ENCODE assay signal across 2 cellular contexts in genomic region chr14:89922549-89922907, GRCh38.
TF ChIP-seq lines count a peak whose summit lies in the region.

No MANE protein-coding gene starts in this region.

TF ChIP-seq in SK-N-SH, 30 proteins besides CTCF, POLR2A, EP300 and RAD21:
- no peak for TF ChIP-seq SMC3 (IDR thresholded peaks at IDR 0.05; ENCODE audit: low read depth, low read length)
- no peak for TF ChIP-seq ZBTB33 (IDR thresholded peaks at IDR 0.05; ENCODE audit: borderline replicate concordance, low read depth)
- TF ChIP-seq TEAD4 (IDR thresholded peaks at IDR 0.05; ENCODE audit: borderline replicate concordance, insufficient read depth): no peak
- TF ChIP-seq FOXJ3 (CRISPR knock-in tag; IDR thresholded peaks at IDR 0.05): no peak
- no peak for TF ChIP-seq RFX5 (IDR thresholded peaks at IDR 0.05; ENCODE audit: low read length)
- TF ChIP-seq GABPA (IDR thresholded peaks at IDR 0.05; ENCODE audit: low read depth): no peak
- TF ChIP-seq CHD2 (IDR thresholded peaks at IDR 0.05; ENCODE audit: low read length, partially characterized antibody): no peak
- no peak for TF ChIP-seq FOSL2 (IDR thresholded peaks at IDR 0.05; ENCODE audit: borderline replicate concordance, low read depth)
TF ChIP-seq in SK-N-SH: peak in this region for 0.

TF ChIP-seq in SK-N-SH treated with all-trans-retinoic acid at 6 μM for 48 hours, 23 proteins besides CTCF, POLR2A, EP300 and RAD21:
- TF ChIP-seq ZC3H10 (CRISPR knock-in tag; IDR thresholded peaks at IDR 0.05): no peak
- no peak for TF ChIP-seq ZNF565 (CRISPR knock-in tag; conservative IDR thresholded peaks at IDR 0.05; ENCODE audit: low read depth)
- no peak for TF ChIP-seq BACH2 (CRISPR knock-in tag; IDR thresholded peaks at IDR 0.05; ENCODE audit: borderline replicate concordance)
- TF ChIP-seq ISL1 (CRISPR knock-in tag; IDR thresholded peaks at IDR 0.05): no peak
- TF ChIP-seq, protein P1, sequence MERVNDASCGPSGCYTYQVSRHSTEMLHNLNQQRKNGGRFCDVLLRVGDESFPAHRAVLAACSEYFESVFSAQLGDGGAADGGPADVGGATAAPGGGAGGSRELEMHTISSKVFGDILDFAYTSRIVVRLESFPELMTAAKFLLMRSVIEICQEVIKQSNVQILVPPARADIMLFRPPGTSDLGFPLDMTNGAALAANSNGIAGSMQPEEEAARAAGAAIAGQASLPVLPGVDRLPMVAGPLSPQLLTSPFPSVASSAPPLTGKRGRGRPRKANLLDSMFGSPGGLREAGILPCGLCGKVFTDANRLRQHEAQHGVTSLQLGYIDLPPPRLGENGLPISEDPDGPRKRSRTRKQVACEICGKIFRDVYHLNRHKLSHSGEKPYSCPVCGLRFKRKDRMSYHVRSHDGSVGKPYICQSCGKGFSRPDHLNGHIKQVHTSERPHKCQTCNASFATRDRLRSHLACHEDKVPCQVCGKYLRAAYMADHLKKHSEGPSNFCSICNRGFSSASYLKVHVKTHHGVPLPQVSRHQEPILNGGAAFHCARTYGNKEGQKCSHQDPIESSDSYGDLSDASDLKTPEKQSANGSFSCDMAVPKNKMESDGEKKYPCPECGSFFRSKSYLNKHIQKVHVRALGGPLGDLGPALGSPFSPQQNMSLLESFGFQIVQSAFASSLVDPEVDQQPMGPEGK (CRISPR knock-in tag; IDR thresholded peaks at IDR 0.05; ENCODE audit: borderline replicate concordance): no peak
- TF ChIP-seq GLIS3 (CRISPR knock-in tag; IDR thresholded peaks at IDR 0.05): no peak
- TF ChIP-seq ESRRG (CRISPR knock-in tag; IDR thresholded peaks at IDR 0.05): no peak
- TF ChIP-seq, protein P2, sequence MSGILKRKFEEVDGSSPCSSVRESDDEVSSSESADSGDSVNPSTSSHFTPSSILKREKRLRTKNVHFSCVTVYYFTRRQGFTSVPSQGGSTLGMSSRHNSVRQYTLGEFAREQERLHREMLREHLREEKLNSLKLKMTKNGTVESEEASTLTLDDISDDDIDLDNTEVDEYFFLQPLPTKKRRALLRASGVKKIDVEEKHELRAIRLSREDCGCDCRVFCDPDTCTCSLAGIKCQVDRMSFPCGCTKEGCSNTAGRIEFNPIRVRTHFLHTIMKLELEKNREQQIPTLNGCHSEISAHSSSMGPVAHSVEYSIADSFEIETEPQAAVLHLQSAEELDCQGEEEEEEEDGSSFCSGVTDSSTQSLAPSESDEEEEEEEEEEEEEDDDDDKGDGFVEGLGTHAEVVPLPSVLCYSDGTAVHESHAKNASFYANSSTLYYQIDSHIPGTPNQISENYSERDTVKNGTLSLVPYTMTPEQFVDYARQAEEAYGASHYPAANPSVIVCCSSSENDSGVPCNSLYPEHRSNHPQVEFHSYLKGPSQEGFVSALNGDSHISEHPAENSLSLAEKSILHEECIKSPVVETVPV (CRISPR knock-in tag; IDR thresholded peaks at IDR 0.05): no peak
- no peak for TF ChIP-seq SNAI2 (CRISPR knock-in tag; IDR thresholded peaks at IDR 0.05)
- TF ChIP-seq ZNF8 (CRISPR knock-in tag; IDR thresholded peaks at IDR 0.05): no peak
- TF ChIP-seq ARNTL (CRISPR knock-in tag; IDR thresholded peaks at IDR 0.05; ENCODE audit: borderline replicate concordance, low read depth): no peak
- TF ChIP-seq, protein P3, sequence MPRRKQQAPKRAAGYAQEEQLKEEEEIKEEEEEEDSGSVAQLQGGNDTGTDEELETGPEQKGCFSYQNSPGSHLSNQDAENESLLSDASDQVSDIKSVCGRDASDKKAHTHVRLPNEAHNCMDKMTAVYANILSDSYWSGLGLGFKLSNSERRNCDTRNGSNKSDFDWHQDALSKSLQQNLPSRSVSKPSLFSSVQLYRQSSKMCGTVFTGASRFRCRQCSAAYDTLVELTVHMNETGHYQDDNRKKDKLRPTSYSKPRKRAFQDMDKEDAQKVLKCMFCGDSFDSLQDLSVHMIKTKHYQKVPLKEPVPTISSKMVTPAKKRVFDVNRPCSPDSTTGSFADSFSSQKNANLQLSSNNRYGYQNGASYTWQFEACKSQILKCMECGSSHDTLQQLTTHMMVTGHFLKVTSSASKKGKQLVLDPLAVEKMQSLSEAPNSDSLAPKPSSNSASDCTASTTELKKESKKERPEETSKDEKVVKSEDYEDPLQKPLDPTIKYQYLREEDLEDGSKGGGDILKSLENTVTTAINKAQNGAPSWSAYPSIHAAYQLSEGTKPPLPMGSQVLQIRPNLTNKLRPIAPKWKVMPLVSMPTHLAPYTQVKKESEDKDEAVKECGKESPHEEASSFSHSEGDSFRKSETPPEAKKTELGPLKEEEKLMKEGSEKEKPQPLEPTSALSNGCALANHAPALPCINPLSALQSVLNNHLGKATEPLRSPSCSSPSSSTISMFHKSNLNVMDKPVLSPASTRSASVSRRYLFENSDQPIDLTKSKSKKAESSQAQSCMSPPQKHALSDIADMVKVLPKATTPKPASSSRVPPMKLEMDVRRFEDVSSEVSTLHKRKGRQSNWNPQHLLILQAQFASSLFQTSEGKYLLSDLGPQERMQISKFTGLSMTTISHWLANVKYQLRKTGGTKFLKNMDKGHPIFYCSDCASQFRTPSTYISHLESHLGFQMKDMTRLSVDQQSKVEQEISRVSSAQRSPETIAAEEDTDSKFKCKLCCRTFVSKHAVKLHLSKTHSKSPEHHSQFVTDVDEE (CRISPR knock-in tag; IDR thresholded peaks at IDR 0.05): no peak
- TF ChIP-seq TOX (CRISPR knock-in tag; IDR thresholded peaks at IDR 0.05; ENCODE audit: borderline replicate concordance): no peak
